Comparison of ENCODE assay signal across 9 cellular contexts in genomic region chr10:27997865-27998177, GRCh38. TPM values are rescaled to one million over a fixed set of nuclear protein-coding genes. Genes with fewer than 3 reads are reported as not detected.
DNase-seq lines count a peak whose midpoint lies in the region; ATAC-seq and TF ChIP-seq lines count a peak whose summit lies in the region.
"Had no signal": no experiment of that assay in that cellular context is flagged by ENCODE, and none has a peak within 500 bp of the region (broad histone marks: within the 10 kb centered on the region; RNA-seq: fewer than 3 reads in every experiment).

No MANE protein-coding gene starts in this region.

- H3K4me1 ChIP-seq in NT2/D1 (ENCODE audit: insufficient read depth, insufficient read length) (no peaks in the 10 kb centered on the region), neuronal stem cell (ENCODE audit: control insufficient read depth in 2 of 2, insufficient read depth in 1 of 2, low read depth in 1 of 2, low read length in 2 of 2) (peaks cover 1 to 19% of the 10 kb centered on the region in 2 donors)

- no peak overlapping the region for H2BK15ac ChIP-seq in neuronal stem cell (ENCODE audit: low read length)

- DNase-seq in CD14-positive monocyte (ENCODE audit: low spot score) (no peak), NT2/D1 (ENCODE audit: low read depth, low spot score) (no peak), epithelial cell of esophagus (ENCODE audit: low read depth) (no peak), neuronal stem cell (ENCODE audit: low spot score) (no peak), omental fat pad (ENCODE audit: low spot score) (no peak), left colon (no peak), amniotic stem cell (lab: John Stamatoyannopoulos, UW) (no peak)

- no peak overlapping the region for H2BK5ac ChIP-seq in neuronal stem cell (ENCODE audit: low read length)

- peak overlapping the region; percentile 76 for H3K4me3 ChIP-seq in NT2/D1 (ENCODE audit: insufficient read length, low read depth)
- H3K4me3 ChIP-seq in epithelial cell of esophagus (ENCODE audit: low read length): peak overlapping the region; percentile 39
- peak overlapping the region; percentile 61 to 82 for H3K4me3 ChIP-seq in neuronal stem cell (ENCODE audit: low read length in 2 of 2)

- peaks cover 18 to 27% (median 24%) of the 10 kb centered on the region in 3 donors for H3K27me3 Mint-ChIP-seq in CD14-positive monocyte (ENCODE audit: low read depth in 3 of 3)

- H3K4me3 Mint-ChIP-seq in CD14-positive monocyte: peak overlapping the region; percentile 92 to 99

- H3K36me3 ChIP-seq in NT2/D1 (ENCODE audit: insufficient read depth, insufficient read length, low read length): no peaks in the 10 kb centered on the region
- H3K36me3 ChIP-seq in neuronal stem cell (replicated peaks in 1 of 2; ENCODE audit: control insufficient read depth in 2 of 2, insufficient read depth in 2 of 2, low read length in 2 of 2): peaks cover 0 to 6% of the 10 kb centered on the region in 2 donors

- no peak overlapping the region for H3K4ac ChIP-seq in neuronal stem cell (ENCODE audit: low read length)

- no peak overlapping the region for H2AK5ac ChIP-seq in neuronal stem cell (ENCODE audit: low read depth, low read length)

- no peak overlapping the region for H3K18ac ChIP-seq in neuronal stem cell (ENCODE audit: low read length)

- H3K9ac ChIP-seq in NT2/D1 (ENCODE audit: insufficient read length, low read depth) (peak overlapping the region; percentile 84), neuronal stem cell (ENCODE audit: low read depth, low read length, poor library complexity) (no peak overlapping the region)

- H3K14ac ChIP-seq in neuronal stem cell (ENCODE audit: low read length): no peak overlapping the region

- H3K27me3 ChIP-seq in NT2/D1 (ENCODE audit: insufficient read depth, insufficient read length) (peaks cover 31% of the 10 kb centered on the region), neuronal stem cell (ENCODE audit: control insufficient read depth in 3 of 3, insufficient read depth in 3 of 3, low read depth in 1 of 3, low read length in 3 of 3) (no peaks in the 10 kb centered on the region)

- peaks cover 0 to 3% (median 0%) of the 10 kb centered on the region in 7 donors for H3K9me3 Mint-ChIP-seq in CD14-positive monocyte

- H3K23ac ChIP-seq in neuronal stem cell (ENCODE audit: low read depth, low read length, poor library complexity): no peak overlapping the region

- intact Hi-C loops in CD14-positive monocyte (cut with micrococcal nuclease) (no loop called here), left colon (cut with DNase I, micrococcal nuclease) (no loop called here)

- no peak for ATAC-seq in omental fat pad (ENCODE audit: low FRiP score)
- no peak for ATAC-seq in HG03159 (IDR thresholded peaks at IDR 0.05; ENCODE audit: unreplicated experiment)
- ATAC-seq in left colon: no peak
- ATAC-seq: Panc1 had no signal

- no peaks in the 10 kb centered on the region for H3K79me1 ChIP-seq in neuronal stem cell (ENCODE audit: low read depth, low read length)

- H3K27ac ChIP-seq in neuronal stem cell (replicated peaks; ENCODE audit: low read length): no peak overlapping the region

- peaks cover 17% of the 10 kb centered on the region for H3K4me1 Mint-ChIP-seq in CD14-positive monocyte

- peak overlapping the region; percentile 78 for H3K4me2 ChIP-seq in neuronal stem cell (ENCODE audit: insufficient read depth, low read length, poor library complexity, severe bottlenecking)

- no peak overlapping the region for H4K8ac ChIP-seq in neuronal stem cell (ENCODE audit: low read depth, low read length)

- no peak overlapping the region for H4K91ac ChIP-seq in neuronal stem cell (ENCODE audit: low read depth, low read length, poor library complexity)

- no peak overlapping the region for H2BK12ac ChIP-seq in neuronal stem cell (ENCODE audit: low read length)

- no peak overlapping the region for H3K27ac Mint-ChIP-seq in CD14-positive monocyte

- peak overlapping the region; percentile 94 for H2AFZ ChIP-seq in neuronal stem cell (ENCODE audit: low read length)

- 100% methylated on average over 1 of the region's 5 CpGs; no CpG with 5 or more reads in 1 of the 2 donors for WGBS in neuronal stem cell (ENCODE audit: extremely low coverage in 2 of 2, insufficient read length in 2 of 2, insufficient replicate concordance in 1 of 2), 2 donors

- peaks cover 0 to 2% of the 10 kb centered on the region in 2 donors for H3K36me3 Mint-ChIP-seq in CD14-positive monocyte

- TF ChIP-seq CTCF in CD14-positive monocyte (IDR thresholded peaks at IDR 0.05) (no peak), epithelial cell of esophagus (IDR thresholded peaks at IDR 0.05; ENCODE audit: insufficient read depth, low read depth, low read length, missing control alignments) (no peak), omental fat pad (IDR thresholded peaks at IDR 0.05) (no peak)

- H3K9me3 ChIP-seq in NT2/D1 (ENCODE audit: insufficient read depth, low read length): no peaks in the 10 kb centered on the region
- no peaks in the 10 kb centered on the region for H3K9me3 ChIP-seq in neuronal stem cell (replicated peaks in 1 of 2; ENCODE audit: control insufficient read depth in 2 of 2, insufficient read depth in 1 of 2, low read depth in 1 of 2, low read length in 2 of 2)

- no peak overlapping the region for H2BK120ac ChIP-seq in neuronal stem cell (ENCODE audit: low read depth, low read length)

RNA-seq across cellular contexts. Expression of gene ODAD2, which starts 1.1 kb away (rescaled TPM):
- not detected for polyA plus RNA-seq in CD14-positive monocyte
- polyA plus RNA-seq in neuronal stem cell (2013, experiment 1 of 2): 2.0 TPM
- 1.6 TPM for polyA plus RNA-seq in neuronal stem cell (2013, experiment 2 of 2)
- total RNA-seq in omental fat pad: 1 to 10 TPM in 1 of 4 donors, under 1 TPM in 1, not detected in 2; 0.31 to 3.2 TPM
- total RNA-seq in left colon: under 1 TPM; 0.09 to 0.42 TPM
